Comparison of ENCODE assay signal across 22 cellular contexts in the genomic region with DNA sequence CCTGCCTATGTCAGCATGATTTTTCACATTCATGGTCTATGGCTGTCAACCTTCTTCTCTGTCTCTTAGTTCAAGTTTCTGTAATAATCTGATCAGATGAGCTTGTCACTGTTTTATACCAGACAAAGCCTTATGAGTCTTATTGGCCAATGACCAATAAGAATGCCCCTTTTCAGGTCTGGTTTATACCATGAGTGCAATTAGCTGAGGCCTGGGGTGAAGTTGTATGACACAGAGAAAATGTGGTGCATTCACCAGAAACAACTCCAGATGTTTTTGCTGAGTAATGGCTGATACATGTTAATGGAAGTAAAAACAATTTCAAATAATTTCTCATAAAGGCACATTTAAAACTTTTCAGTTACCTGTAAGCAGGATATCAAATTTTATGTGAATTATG.
"Had no signal": no experiment of that assay in that cellular context is flagged by ENCODE, and none has a peak within 500 bp of the region (broad histone marks: within the 10 kb centered on the region; RNA-seq: fewer than 3 reads in every experiment).

No MANE protein-coding gene starts in this region.

- H3K9me3 ChIP-seq: colonic mucosa, gastroesophageal sphincter, heart left ventricle, suprapubic skin, transverse colon had no signal

- H3K27me3 Mint-ChIP-seq: central memory CD8-positive, alpha-beta T cell; stimulated activated naive CD8-positive, alpha-beta T cell treated with anti-CD3 and anti-CD28 coated beads, Interleukin-15, Interleukin-2, amounts not matched to agents 100 ng/mL and 50 ng/mL, for 24 hours had no signal

- H3K27ac Mint-ChIP-seq: stimulated activated naive CD8-positive, alpha-beta T cell treated with anti-CD3 and anti-CD28 coated beads, Interleukin-15, Interleukin-2, amounts not matched to agents 100 ng/mL and 50 ng/mL, for 24 hours; T-helper 1 cell treated with Interleukin-12 subunit alpha and Interleukin-12 subunit beta and Interleukin-4 antibody, amounts not matched to agents 30 μg/mL and 1 μg/mL, for 36 hours had no signal

- H3K27me3 ChIP-seq: brain microvascular endothelial cell, colonic mucosa, gastroesophageal sphincter, heart left ventricle, suprapubic skin, transverse colon had no signal

- H3K9me3 Mint-ChIP-seq: mesothelial cell of epicardium, nephron had no signal

- H3K4me3 ChIP-seq: colonic mucosa, gastroesophageal sphincter, heart left ventricle, skin epidermis, suprapubic skin, transverse colon had no signal

- DNase-seq: activated CD4-positive, alpha-beta T cell treated with anti-CD3 and anti-CD28 coated beads, Interleukin-2, amount 50 U/mL, for 1 hour; activated CD8-positive, alpha-beta memory T cell treated with anti-CD3 and anti-CD28 coated beads, Interleukin-2, amount 50 U/mL, for 4 hours; activated effector memory CD4-positive, alpha-beta T cell treated with anti-CD3 and anti-CD28 coated beads, Interleukin-2, amount 50 U/mL, for 16 hours; activated naive CD4-positive, alpha-beta T cell treated with anti-CD3 and anti-CD28 coated beads, Interleukin-2, amount 50 U/mL, for 16 hours; activated T-cell treated with anti-CD3 and anti-CD28 coated beads, Interleukin-2, amount 50 U/mL, for 48 hours; aorta; brain microvascular endothelial cell; colonic mucosa; heart left ventricle; occipital lobe; stimulated activated CD4-positive, alpha-beta T cell treated with anti-CD3 and anti-CD28 coated beads, Interleukin-15, amount 100 ng/mL, for 24 hours; stimulated activated CD4-positive, alpha-beta T cell treated with anti-CD3 and anti-CD28 coated beads, Interleukin-2, amount 100 ng/mL, for 48 hours; transverse colon had no signal

- H3K4me1 Mint-ChIP-seq: central memory CD8-positive, alpha-beta T cell; nephron had no signal

- H3K4me1 ChIP-seq: colonic mucosa, gastroesophageal sphincter, heart left ventricle, suprapubic skin, transverse colon had no signal

- ATAC-seq: activated CD4-positive, CD25-positive, alpha-beta regulatory T cell treated with anti-CD3 and anti-CD28 coated beads, Interleukin-2, amount 50 U/mL, for 24 hours; gastroesophageal sphincter; heart left ventricle had no signal

- H3K36me3 Mint-ChIP-seq: mesothelial cell of epicardium had no signal

- H3K4me3 Mint-ChIP-seq: central memory CD8-positive, alpha-beta T cell; nephron; stimulated activated naive CD8-positive, alpha-beta T cell treated with anti-CD3 and anti-CD28 coated beads, Interleukin-15, Interleukin-2, amounts not matched to agents 100 ng/mL and 50 ng/mL, for 24 hours; T-helper 1 cell treated with Interleukin-12 subunit alpha and Interleukin-12 subunit beta and Interleukin-4 antibody, amounts not matched to agents 30 μg/mL and 1 μg/mL, for 36 hours had no signal

- H3K27ac ChIP-seq: brain microvascular endothelial cell, colonic mucosa, gastroesophageal sphincter, heart left ventricle, skin epidermis, suprapubic skin, transverse colon had no signal

- H3K36me3 ChIP-seq: brain microvascular endothelial cell, colonic mucosa, gastroesophageal sphincter, heart left ventricle, suprapubic skin, transverse colon had no signal
